8 cellular contexts compared by ENCODE assay signal in the genomic region with DNA sequence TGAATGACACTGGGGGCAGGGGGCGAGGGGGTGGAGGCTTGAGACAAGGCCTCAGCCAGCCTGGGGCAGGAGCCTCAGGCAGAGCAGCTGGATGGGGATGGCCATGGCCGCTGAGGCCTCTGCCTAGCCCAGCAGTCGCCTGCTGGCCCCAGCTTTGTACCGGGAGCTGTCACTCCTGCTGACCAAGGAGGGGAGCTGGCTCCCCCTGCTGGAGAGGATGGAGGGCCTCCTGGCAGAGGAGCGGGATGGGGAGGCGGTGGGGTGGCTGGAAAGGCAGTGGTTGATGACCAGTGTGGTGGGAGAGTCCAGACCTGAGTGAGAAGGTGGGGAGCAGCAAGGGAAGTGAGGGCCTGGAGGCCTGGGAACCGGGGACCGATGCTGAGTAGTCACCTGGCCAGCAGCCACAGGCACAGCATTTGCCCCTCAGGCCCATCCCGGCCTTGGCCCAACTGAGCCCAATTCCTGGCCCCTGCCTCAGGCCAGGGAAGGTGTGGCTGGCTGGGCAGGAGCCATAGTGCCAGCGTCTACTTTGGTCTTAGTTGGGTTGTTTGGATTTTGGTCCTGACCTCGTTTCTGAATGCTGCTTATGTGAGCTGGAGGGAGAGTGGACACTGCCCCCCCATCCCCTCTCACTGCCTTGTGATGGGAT. TPM values are rescaled to one million over a fixed set of nuclear protein-coding genes. Genes with fewer than 3 reads are reported as not detected.
A peak's percentile ranks its signal among the peaks of the same experiment; 100 is the strongest.
DNase-seq lines count a peak whose midpoint lies in the region; ATAC-seq and TF ChIP-seq lines count a peak whose summit lies in the region.

No MANE protein-coding gene starts in this region.

- H3K27ac ChIP-seq in CD8-positive, alpha-beta T cell (ENCODE audit: low read depth, low read length), result peak overlapping the region; percentile 27

- no peak overlapping the region for H3K4me3 Mint-ChIP-seq in CD8-positive, alpha-beta T cell
- H3K4me3 Mint-ChIP-seq in T-helper 2 cell treated with Interferon-gamma antibody and Interleukin-4, amounts not matched to agents 5 μg/mL and 100 μg/mL, for 36 hours, result no peak overlapping the region

- CTCF ChIA-PET in CD8-positive, alpha-beta T cell (lab: Charles Lee), result interaction anchor here (0.6 to 13.0 kb wide), 24 partner anchors 9 to 267 kb away, joined by 3 to 242 read pairs (median 4); no protein-coding TSS in a partner anchor

- no peaks in the 10 kb centered on the region for H3K27me3 ChIP-seq in CD8-positive, alpha-beta T cell (ENCODE audit: insufficient read depth, low read length)

- peaks cover 68% of the 10 kb centered on the region for H3K36me3 Mint-ChIP-seq in CD8-positive, alpha-beta T cell
- H3K36me3 Mint-ChIP-seq in T-helper 2 cell treated with Interferon-gamma antibody and Interleukin-4, amounts not matched to agents 5 μg/mL and 100 μg/mL, for 36 hours (ENCODE audit: low read depth), result peaks cover 17% of the 10 kb centered on the region

- H3K4me1 ChIP-seq in CD8-positive, alpha-beta T cell (ENCODE audit: insufficient read depth, low read length), result peaks cover 2% of the 10 kb centered on the region

- peak overlapping the region; percentile 41 for H3K27ac Mint-ChIP-seq in CD8-positive, alpha-beta T cell
- H3K27ac Mint-ChIP-seq in T-helper 2 cell treated with Interferon-gamma antibody and Interleukin-4, amounts not matched to agents 5 μg/mL and 100 μg/mL, for 36 hours, result no peak overlapping the region

- TF ChIP-seq CTCF in CD8-positive, alpha-beta T cell (IDR thresholded peaks at IDR 0.05), result peak; percentile 68

- intact Hi-C loops in CD8-positive, alpha-beta T cell (cut with DNase I, micrococcal nuclease), result loop anchor here (1.0 to 5.0 kb wide), 6 partner anchors 18 to 218 kb away; no protein-coding TSS in a partner anchor
- intact Hi-C loops in left ventricle myocardium superior (cut with micrococcal nuclease), result no loop called here

- peaks cover 9% of the 10 kb centered on the region for H3K4me1 Mint-ChIP-seq in CD8-positive, alpha-beta T cell (ENCODE audit: low read depth)
- H3K4me1 Mint-ChIP-seq in T-helper 2 cell treated with Interferon-gamma antibody and Interleukin-4, amounts not matched to agents 5 μg/mL and 100 μg/mL, for 36 hours (ENCODE audit: low read depth), result no peaks in the 10 kb centered on the region

- H3K4me3 ChIP-seq in CD8-positive, alpha-beta T cell (ENCODE audit: low read depth, low read length), result no peak overlapping the region

- H3K36me3 ChIP-seq in CD8-positive, alpha-beta T cell (ENCODE audit: insufficient read depth, low read length), result peaks cover 52% of the 10 kb centered on the region

- no peaks in the 10 kb centered on the region for H3K9me3 ChIP-seq in CD8-positive, alpha-beta T cell (ENCODE audit: low read length)

- no peaks in the 10 kb centered on the region for H3K9me3 Mint-ChIP-seq in CD8-positive, alpha-beta T cell
- no peaks in the 10 kb centered on the region for H3K9me3 Mint-ChIP-seq in T-helper 2 cell treated with Interferon-gamma antibody and Interleukin-4, amounts not matched to agents 5 μg/mL and 100 μg/mL, for 36 hours

- ATAC-seq in CD8-positive, alpha-beta T cell, result peak; percentile 67
- peak; percentile 72 for ATAC-seq in left ventricle myocardium superior
- no peak for ATAC-seq in HG02623 (IDR thresholded peaks at IDR 0.05; ENCODE audit: unreplicated experiment)
- no peak for ATAC-seq in GM21423 (IDR thresholded peaks at IDR 0.05; ENCODE audit: unreplicated experiment)

- no peaks in the 10 kb centered on the region for H3K27me3 Mint-ChIP-seq in CD8-positive, alpha-beta T cell (ENCODE audit: low read depth)
- no peaks in the 10 kb centered on the region for H3K27me3 Mint-ChIP-seq in T-helper 2 cell treated with Interferon-gamma antibody and Interleukin-4, amounts not matched to agents 5 μg/mL and 100 μg/mL, for 36 hours (ENCODE audit: low read depth)

- POLR2A ChIA-PET in CD8-positive, alpha-beta T cell (lab: Charles Lee), result interaction anchor here (1.3 to 3.1 kb wide), 3 partner anchors 19 to 42 kb away, joined by 4 to 15 read pairs (median 8); no protein-coding TSS in a partner anchor

- peak; percentile 39 to 83 (median 68) for DNase-seq in CD8-positive, alpha-beta T cell
- DNase-seq in HK-2 (ENCODE audit: unreplicated experiment) (peak; percentile 65), anterior cingulate cortex (lab: John Stamatoyannopoulos, UW) (peak in 48 of 58 donors; percentile 9 to 78 (median 44)), left ventricle myocardium superior (peak; percentile 92), retina (peak; percentile 57)
- peak; percentile 43 for DNase-seq in T-helper 2 cell treated with Interferon-gamma antibody and Interleukin-4, amounts not matched to agents 5 μg/mL and 100 μg/mL, for 36 hours (ENCODE audit: low spot score)

RNA-seq across cellular contexts. Expression of gene SUSD2, which starts 6.0 kb away (rescaled TPM):
- 1 to 10 TPM; 1.2 TPM for total RNA-seq in CD8-positive, alpha-beta T cell
- 3.3 TPM for total RNA-seq in left ventricle myocardium superior

Comparison
In these comparisons a context has a peak if more than half of its experiments do, and no peak if none do; other contexts are left out.
1. ATAC-seq: peak in CD8-positive, alpha-beta T cell (single experiment) and left ventricle myocardium superior (single experiment); none in HG02623 (single experiment) and GM21423 (single experiment).
2. Peak in every context shown above with its lines, with median percentiles within 50 percentile points of each other: DNase-seq.